Comparison of ENCODE assay signal across 8 cellular contexts in the genomic region with DNA sequence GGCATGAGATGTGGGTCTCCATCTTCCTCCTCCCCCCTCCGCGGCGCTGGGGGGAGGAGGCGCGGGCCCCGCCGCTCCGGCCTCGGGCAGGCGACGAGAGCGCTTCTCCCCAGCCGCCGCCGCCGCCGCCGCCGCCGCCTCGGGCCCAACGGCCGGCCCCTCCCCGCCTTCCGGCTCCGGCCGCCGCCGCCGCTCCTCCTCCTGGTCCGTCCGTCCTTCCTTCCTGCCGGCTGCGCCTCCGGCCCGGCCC. TPM values are rescaled to one million over a fixed set of nuclear protein-coding genes. Genes with fewer than 3 reads are reported as not detected.
DNase-seq lines count a peak whose midpoint lies in the region; ATAC-seq lines count a peak whose summit lies in the region.

No MANE protein-coding gene starts in this region.

- H3K27ac ChIP-seq in HUES6 (ENCODE audit: low read depth, low read length) (no peak overlapping the region), epithelial cell of prostate (peak overlapping the region; percentile 86)
- peak overlapping the region; percentile 76 for H3K27ac ChIP-seq in naive thymus-derived CD4-positive, alpha-beta T cell (ENCODE audit: low read depth, low read length)

- POLR2A ChIA-PET in T-cell (lab: Charles Lee), result no interaction called here
- POLR2A ChIA-PET in naive thymus-derived CD4-positive, alpha-beta T cell (lab: Charles Lee), result interaction anchor here (0.6 to 4.4 kb wide), 9 partner anchors 9 to 1158 kb away, joined by 3 to 82 read pairs (median 6); no protein-coding TSS in a partner anchor

- H3K9ac ChIP-seq in HUES6 (ENCODE audit: low read length), result peak overlapping the region; percentile 50

- H3K9me3 ChIP-seq in HUES6 (ENCODE audit: control insufficient read depth, insufficient read depth, low read depth, low read length), result no peaks in the 10 kb centered on the region
- H3K9me3 ChIP-seq in naive thymus-derived CD4-positive, alpha-beta T cell (ENCODE audit: control insufficient read depth in 2 of 3, low read length in 3 of 3), result no peaks in the 10 kb centered on the region

- peaks cover 45 to 59% (median 55%) of the 10 kb centered on the region in 3 donors for H3K4me1 Mint-ChIP-seq in T-cell
- H3K4me1 Mint-ChIP-seq in naive thymus-derived CD4-positive, alpha-beta T cell, result peaks cover 41 to 56% (median 48%) of the 10 kb centered on the region in 7 donors

- no peak overlapping the region for H3K27ac Mint-ChIP-seq in T-cell
- peak overlapping the region in 2 of 9 donors; percentile 90 to 94 for H3K27ac Mint-ChIP-seq in naive thymus-derived CD4-positive, alpha-beta T cell

- H3K4me3 Mint-ChIP-seq in T-cell, result peak overlapping the region; percentile 85 to 95 (median 90)
- peak overlapping the region in 9 of 10 donors; percentile 83 to 97 (median 94) for H3K4me3 Mint-ChIP-seq in naive thymus-derived CD4-positive, alpha-beta T cell

- peaks cover 44% of the 10 kb centered on the region for H3K4me1 ChIP-seq in HUES6 (ENCODE audit: control insufficient read depth, insufficient read depth, low read length)
- H3K4me1 ChIP-seq in naive thymus-derived CD4-positive, alpha-beta T cell (ENCODE audit: control insufficient read depth in 2 of 2, insufficient read depth in 2 of 2, low read length in 2 of 2), result peaks cover 22 to 23% of the 10 kb centered on the region in 2 donors

- peaks cover 11% of the 10 kb centered on the region for H3K36me3 Mint-ChIP-seq in T-cell
- peaks cover 0 to 29% (median 5%) of the 10 kb centered on the region in 5 donors for H3K36me3 Mint-ChIP-seq in naive thymus-derived CD4-positive, alpha-beta T cell

- H3K36me3 ChIP-seq in HUES6 (ENCODE audit: control insufficient read depth, insufficient read depth, low read length), result no peaks in the 10 kb centered on the region
- no peaks in the 10 kb centered on the region for H3K36me3 ChIP-seq in naive thymus-derived CD4-positive, alpha-beta T cell (ENCODE audit: control insufficient read depth in 2 of 3, insufficient read depth in 3 of 3, low read length in 3 of 3)

- peaks cover 41% of the 10 kb centered on the region for H3K27me3 ChIP-seq in HUES6 (ENCODE audit: control insufficient read depth, insufficient read depth, low read length)
- H3K27me3 ChIP-seq in naive thymus-derived CD4-positive, alpha-beta T cell (ENCODE audit: control insufficient read depth in 2 of 2, insufficient read depth in 2 of 2, low read length in 2 of 2), result no peaks in the 10 kb centered on the region

- H3K9me3 Mint-ChIP-seq in T-cell, result no peaks in the 10 kb centered on the region
- H3K9me3 Mint-ChIP-seq in naive thymus-derived CD4-positive, alpha-beta T cell, result no peaks in the 10 kb centered on the region

- intact Hi-C loops in naive thymus-derived CD4-positive, alpha-beta T cell (cut with micrococcal nuclease), result loop anchor here (1.0 to 10.0 kb wide), 16 partner anchors 11 to 1221 kb away; a partner anchor contains a TSS

- H3K27me3 Mint-ChIP-seq in T-cell, result no peaks in the 10 kb centered on the region
- peaks cover 0 to 8% (median 0%) of the 10 kb centered on the region in 5 donors for H3K27me3 Mint-ChIP-seq in naive thymus-derived CD4-positive, alpha-beta T cell

- peak overlapping the region; percentile 85 for H3K4me3 ChIP-seq in HUES6 (ENCODE audit: low read depth, low read length)
- peak overlapping the region; percentile 91 for H3K4me3 ChIP-seq in naive thymus-derived CD4-positive, alpha-beta T cell (ENCODE audit: low read length)

- ATAC-seq in GM21529 (IDR thresholded peaks at IDR 0.05; ENCODE audit: unreplicated experiment), result peak; percentile 55
- ATAC-seq in T-cell (replicated peaks in 1 of 4), result no peak
- ATAC-seq in naive thymus-derived CD4-positive, alpha-beta T cell, result no peak

- DNase-seq in NCI-H2227 (lab: John Stamatoyannopoulos, UW; ENCODE audit: unreplicated experiment) (peak; percentile 32), NCI-H2227 treated with DMSO at 0.1 percent for 48 hours (lab: John Stamatoyannopoulos, UW) (no peak), T-cell (peak in 2 of 34 experiments; percentile 11 to 64), epithelial cell of prostate (ENCODE audit: low read depth, low spot score) (no peak), GOT3 (lab: John Stamatoyannopoulos, UW) (no peak)
- DNase-seq in naive thymus-derived CD4-positive, alpha-beta T cell, result peak in 1 of 9 donors; percentile 36

- CTCF ChIA-PET in T-cell (lab: Charles Lee), result interaction anchor here (0.6 to 4.6 kb wide), 5 partner anchors 7 to 476 kb away, joined by 3 to 34 read pairs (median 11); no protein-coding TSS in a partner anchor
- CTCF ChIA-PET in naive thymus-derived CD4-positive, alpha-beta T cell (lab: Charles Lee), result interaction anchor here (0.6 to 2.6 kb wide), 5 partner anchors 9 to 771 kb away, joined by 3 to 21 read pairs (median 4); no protein-coding TSS in a partner anchor

RNA-seq across cellular contexts. Expression of a gene that starts 0.4 kb away (rescaled TPM):
- 10 to 100 TPM; 27.3 to 48.7 (median 42.5) TPM for total RNA-seq in T-cell
- 10 to 100 TPM; 25.6 to 43.8 (median 28.1) TPM for total RNA-seq in naive thymus-derived CD4-positive, alpha-beta T cell
- 10 to 100 TPM; 15.1 to 31.8 TPM for polyA plus RNA-seq in naive thymus-derived CD4-positive, alpha-beta T cell

RNA-seq across cellular contexts. Expression of a gene that starts 35.1 kb away (rescaled TPM):
- under 1 TPM in 1 of 5 donors, not detected in 4; 0.20 TPM for total RNA-seq in T-cell
- total RNA-seq in naive thymus-derived CD4-positive, alpha-beta T cell, result under 1 TPM in 3 of 5 experiments, not detected in 2; 0.29 to 0.92 (median 0.37) TPM
- not detected for polyA plus RNA-seq in naive thymus-derived CD4-positive, alpha-beta T cell
